ENCODE assay signal across 17 cellular contexts in genomic region chr6:163333686-163334085, GRCh38.
"Had no signal": no experiment of that assay in that cellular context is flagged by ENCODE, and none has a peak within 500 bp of the region (broad histone marks: within the 10 kb centered on the region; RNA-seq: fewer than 3 reads in every experiment).

No MANE protein-coding gene starts in this region.

- H3K27ac ChIP-seq: cardiac muscle cell, hepatocyte, neural progenitor cell, parathyroid adenoma, SK-N-MC had no signal

- DNase-seq: activated B cell treated with CpG ODN at 0.5 μM for 24 hours; activated CD4-positive, alpha-beta memory T cell treated with anti-CD3 and anti-CD28 coated beads for 36 hours; activated CD4-positive, alpha-beta T cell treated with anti-CD3 and anti-CD28 coated beads for 4 hours; activated naive CD4-positive, alpha-beta T cell; activated naive CD8-positive, alpha-beta T cell treated with anti-CD3 and anti-CD28 coated beads for 36 hours; activated T-cell treated with anti-CD3 and anti-CD28 coated beads for 4 hours; amniotic stem cell; SHP77; stimulated activated CD4-positive, alpha-beta T cell treated with anti-CD3 and anti-CD28 coated beads, Interleukin-12 subunit alpha, Interleukin-12 subunit beta, amount 100 ng/mL, for 4 hours; stimulated activated CD4-positive, alpha-beta T cell treated with anti-CD3 and anti-CD28 coated beads, Interleukin-1b, Interleukin-23, amount 100 ng/mL, for 48 hours; stimulated activated CD8-positive, alpha-beta memory T cell treated with anti-CD3 and anti-CD28 coated beads, Interleukin-4, amount 100 ng/mL, for 48 hours; stimulated activated naive CD4-positive, alpha-beta T cell had no signal
